Comparison of ENCODE assay signal across 9 cellular contexts in the genomic region with DNA sequence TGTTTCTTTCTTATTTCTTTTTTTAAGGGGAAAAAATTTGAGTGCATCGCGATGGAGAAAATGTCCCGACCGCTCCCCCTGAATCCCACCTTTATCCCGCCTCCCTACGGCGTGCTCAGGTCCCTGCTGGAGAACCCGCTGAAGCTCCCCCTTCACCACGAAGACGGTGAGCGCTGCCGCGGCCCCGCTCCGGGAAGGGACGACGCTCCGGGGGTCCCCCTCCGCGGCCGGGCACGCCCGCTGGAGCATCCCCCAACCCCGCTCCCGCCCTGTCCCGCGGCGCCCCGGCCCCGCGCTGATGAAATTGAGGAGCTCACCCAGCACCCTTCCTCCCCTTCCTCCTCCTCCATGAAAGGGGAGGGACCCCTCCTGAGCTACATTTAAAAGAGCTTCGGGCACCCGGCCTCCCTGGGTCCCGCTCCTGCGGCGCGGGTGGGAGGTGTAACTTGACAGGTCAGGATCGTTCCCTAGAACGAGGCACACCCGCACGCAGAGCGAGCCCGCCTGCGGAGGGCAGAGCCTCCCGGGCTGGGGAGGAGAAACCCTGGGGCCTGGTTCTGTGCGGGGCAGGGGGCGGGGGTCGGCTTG. TPM values are rescaled to one million over a fixed set of nuclear protein-coding genes. Genes with fewer than 3 reads are reported as not detected.
A peak's percentile ranks its signal among the peaks of the same experiment; 100 is the strongest.
DNase-seq lines count a peak whose midpoint lies in the region; ATAC-seq and TF ChIP-seq lines count a peak whose summit lies in the region.
"Had no signal": no experiment of that assay in that cellular context is flagged by ENCODE, and none has a peak within 500 bp of the region (broad histone marks: within the 10 kb centered on the region; RNA-seq: fewer than 3 reads in every experiment).

No MANE protein-coding gene starts in this region.

- peaks cover 43% of the 10 kb centered on the region for H3K27me3 ChIP-seq in trophoblast cell (ENCODE audit: insufficient read depth, low read length)

- POLR2A ChIA-PET in HEK293 (lab: Yijun Ruan, JAX), result interaction anchor here (2.5 kb wide), 1 partner anchor 28 kb away, joined by 11 read pairs; no protein-coding TSS in a partner anchor

- no peak for TF ChIP-seq CTCF in HEK293 (tag by site-specific recombination; IDR thresholded peaks at IDR 0.05)

- intact Hi-C loops in head of caudate nucleus (cut with DNase I), result loop anchor here (2.0 kb wide), 1 partner anchor 27 kb away; no protein-coding TSS in a partner anchor

- no peak overlapping the region for H3K23ac ChIP-seq in trophoblast cell (ENCODE audit: low read length)

- no peak overlapping the region for H3K27ac ChIP-seq in HEK293 (ENCODE audit: extremely low read depth, low read depth, low read length)
- no peak overlapping the region for H3K27ac ChIP-seq in trophoblast cell (ENCODE audit: low read depth, low read length)

- H3K14ac ChIP-seq in trophoblast cell (ENCODE audit: low read length), result no peak overlapping the region

- peaks cover 0 to 2% of the 10 kb centered on the region in 2 donors for H3K9me3 Mint-ChIP-seq in activated T-cell treated with anti-CD3 and anti-CD28 coated beads, Interleukin-2, amount 50 U/mL, for 72 hours

- H4K91ac ChIP-seq in trophoblast cell (ENCODE audit: low read depth, low read length), result no peak overlapping the region

- DNase-seq in activated T-cell treated with anti-CD3 and anti-CD28 coated beads, Interleukin-2, amount 50 U/mL, for 72 hours, result peak; percentile 15 to 29
- DNase-seq in head of caudate nucleus (peak in 40 of 42 donors; percentile 36 to 79 (median 58)), trophoblast cell (no peak), HT-29 (ENCODE audit: low spot score) (no peak)

- H3K4me3 ChIP-seq in HEK293 (ENCODE audit: low read depth, low read length) (no peak overlapping the region), trophoblast cell (ENCODE audit: low read depth, low read length) (no peak overlapping the region)

- H3K79me2 ChIP-seq in trophoblast cell (ENCODE audit: control insufficient read depth, insufficient read depth, low read length, poor library complexity), result no peaks in the 10 kb centered on the region

- H3K4me2 ChIP-seq in trophoblast cell (ENCODE audit: low read length), result peak overlapping the region; percentile 38

- CTCF ChIA-PET in HEK293 (lab: Yijun Ruan, JAX), result interaction anchor here (0.6 to 1.7 kb wide), 4 partner anchors 27 to 1430 kb away, joined by 3 to 6 read pairs (median 4); no protein-coding TSS in a partner anchor

- no peak overlapping the region for H2BK5ac ChIP-seq in trophoblast cell (ENCODE audit: low read depth, low read length, poor library complexity)

- H3K4me1 ChIP-seq in HEK293 (ENCODE audit: control insufficient read depth, insufficient read depth, low read length) (peaks cover 3% of the 10 kb centered on the region), trophoblast cell (ENCODE audit: control insufficient read depth in 1 of 2, insufficient read depth in 2 of 2, low read length in 2 of 2) (peaks cover 6 to 7% of the 10 kb centered on the region in 2 experiments)

- no CpG with 5 or more reads among the region's 48 CpGs for WGBS in trophoblast cell (ENCODE audit: extremely low coverage, insufficient coverage, insufficient read length)

- H4K12ac ChIP-seq in trophoblast cell (ENCODE audit: low read depth, low read length), result no peak overlapping the region

- H3K36me3 Mint-ChIP-seq in activated T-cell treated with anti-CD3 and anti-CD28 coated beads, Interleukin-2, amount 50 U/mL, for 72 hours (ENCODE audit: insufficient read depth in 2 of 2), result no peaks in the 10 kb centered on the region

- H2BK120ac ChIP-seq in trophoblast cell (ENCODE audit: insufficient read depth, low read length, poor library complexity), result no peak overlapping the region

- peaks cover 14% of the 10 kb centered on the region for H3K4me1 Mint-ChIP-seq in activated T-cell treated with anti-CD3 and anti-CD28 coated beads, Interleukin-2, amount 50 U/mL, for 72 hours (ENCODE audit: low read depth)

- H3K79me1 ChIP-seq in trophoblast cell (ENCODE audit: low read length), result no peaks in the 10 kb centered on the region

- no peak overlapping the region for H3K27ac Mint-ChIP-seq in activated T-cell treated with anti-CD3 and anti-CD28 coated beads, Interleukin-2, amount 50 U/mL, for 72 hours

- H2AFZ ChIP-seq in trophoblast cell (ENCODE audit: insufficient read depth, low read length, poor library complexity), result no peak overlapping the region

- no peak overlapping the region for H4K8ac ChIP-seq in trophoblast cell (ENCODE audit: low read depth, low read length)

- H3K27me3 Mint-ChIP-seq in activated T-cell treated with anti-CD3 and anti-CD28 coated beads, Interleukin-2, amount 50 U/mL, for 72 hours (ENCODE audit: low read depth), result peaks cover 80% of the 10 kb centered on the region

- H3K9me3 ChIP-seq in HEK293 (ENCODE audit: control insufficient read depth, insufficient read depth, low read depth, low read length), result no peaks in the 10 kb centered on the region
- no peaks in the 10 kb centered on the region for H3K9me3 ChIP-seq in trophoblast cell (ENCODE audit: insufficient read depth, low read depth, low read length)

- H3K36me3 ChIP-seq in HEK293 (ENCODE audit: control insufficient read depth in 2 of 2, insufficient read depth in 1 of 2, low read length in 2 of 2) (no peaks in the 10 kb centered on the region), trophoblast cell (ENCODE audit: control insufficient read depth in 1 of 2, insufficient read depth in 2 of 2, low read length in 2 of 2) (no peaks in the 10 kb centered on the region)

- peak overlapping the region; percentile 78 to 79 for H3K4me3 Mint-ChIP-seq in activated T-cell treated with anti-CD3 and anti-CD28 coated beads, Interleukin-2, amount 50 U/mL, for 72 hours

- no peak overlapping the region for H2BK12ac ChIP-seq in trophoblast cell (ENCODE audit: low read length)

- H2AK5ac ChIP-seq in trophoblast cell (ENCODE audit: low read length), result no peak overlapping the region

- no peak overlapping the region for H3K9ac ChIP-seq in trophoblast cell (ENCODE audit: low read length)

- ATAC-seq in activated T-cell treated with anti-CD3 and anti-CD28 coated beads, Interleukin-2, amount 50 U/mL, for 72 hours (replicated peaks in 1 of 2), result peak in 1 of 2 donors; percentile 41
- ATAC-seq in GM18909 (IDR thresholded peaks at IDR 0.05; ENCODE audit: poor library complexity, unreplicated experiment), result no peak
- no peak for ATAC-seq in GM18870 (IDR thresholded peaks at IDR 0.05; ENCODE audit: unreplicated experiment)
- ATAC-seq in HG02678 (IDR thresholded peaks at IDR 0.05; ENCODE audit: unreplicated experiment), result no peak

- no peak overlapping the region for H3K18ac ChIP-seq in trophoblast cell (ENCODE audit: low read length)

- no peak overlapping the region for H3K4ac ChIP-seq in trophoblast cell (ENCODE audit: low read depth, low read length)

TF ChIP-seq in HEK293, 187 proteins besides CTCF, POLR2A, EP300 and RAD21:
- TF ChIP-seq ZNF76 (tag by site-specific recombination; IDR thresholded peaks at IDR 0.05; ENCODE audit: borderline replicate concordance, low read depth), result no peak
- TF ChIP-seq, protein P1, sequence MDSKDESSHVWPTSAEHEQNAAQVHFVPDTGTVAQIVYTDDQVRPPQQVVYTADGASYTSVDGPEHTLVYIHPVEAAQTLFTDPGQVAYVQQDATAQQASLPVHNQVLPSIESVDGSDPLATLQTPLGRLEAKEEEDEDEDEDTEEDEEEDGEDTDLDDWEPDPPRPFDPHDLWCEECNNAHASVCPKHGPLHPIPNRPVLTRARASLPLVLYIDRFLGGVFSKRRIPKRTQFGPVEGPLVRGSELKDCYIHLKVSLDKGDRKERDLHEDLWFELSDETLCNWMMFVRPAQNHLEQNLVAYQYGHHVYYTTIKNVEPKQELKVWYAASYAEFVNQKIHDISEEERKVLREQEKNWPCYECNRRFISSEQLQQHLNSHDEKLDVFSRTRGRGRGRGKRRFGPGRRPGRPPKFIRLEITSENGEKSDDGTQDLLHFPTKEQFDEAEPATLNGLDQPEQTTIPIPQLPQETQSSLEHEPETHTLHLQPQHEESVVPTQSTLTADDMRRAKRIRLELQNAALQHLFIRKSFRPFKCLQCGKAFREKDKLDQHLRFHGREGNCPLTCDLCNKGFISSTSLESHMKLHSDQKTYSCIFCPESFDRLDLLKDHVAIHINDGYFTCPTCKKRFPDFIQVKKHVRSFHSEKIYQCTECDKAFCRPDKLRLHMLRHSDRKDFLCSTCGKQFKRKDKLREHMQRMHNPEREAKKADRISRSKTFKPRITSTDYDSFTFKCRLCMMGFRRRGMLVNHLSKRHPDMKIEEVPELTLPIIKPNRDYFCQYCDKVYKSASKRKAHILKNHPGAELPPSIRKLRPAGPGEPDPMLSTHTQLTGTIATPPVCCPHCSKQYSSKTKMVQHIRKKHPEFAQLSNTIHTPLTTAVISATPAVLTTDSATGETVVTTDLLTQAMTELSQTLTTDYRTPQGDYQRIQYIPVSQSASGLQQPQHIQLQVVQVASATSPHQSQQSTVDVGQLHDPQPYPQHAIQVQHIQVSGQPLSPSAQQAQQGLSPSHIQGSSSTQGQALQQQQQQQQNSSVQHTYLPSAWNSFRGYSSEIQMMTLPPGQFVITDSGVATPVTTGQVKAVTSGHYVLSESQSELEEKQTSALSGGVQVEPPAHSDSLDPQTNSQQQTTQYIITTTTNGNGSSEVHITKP (tag by site-specific recombination; IDR thresholded peaks at IDR 0.05), result 0 out of 2 replicates have a peak, but pooled peaks have one; percentile 9
TF ChIP-seq in HEK293: peak in this region for 1.

RNA-seq across cellular contexts. Expression of gene HLF, which starts 0.8 kb away (rescaled TPM):
- 10 to 100 TPM; 23.9 to 44.3 TPM for total RNA-seq in activated T-cell treated with anti-CD3 and anti-CD28 coated beads, Interleukin-2, amount 50 U/mL, for 72 hours
- 0.01 and 0.03 TPM in 2 replicates for polyA plus RNA-seq in trophoblast cell (2013)
- total RNA-seq in HT-29 (2014; rRNA removed; shearing (Covaris generic)), result 0.05 and 0.08 TPM in 2 replicates
- total RNA-seq: fibroblast of villous mesenchyme had no signal

Comparison
In these comparisons a context has a peak if more than half of its experiments do, and no peak if none do; other contexts are left out.
1. DNase-seq: peak in activated T-cell treated with anti-CD3 and anti-CD28 coated beads, Interleukin-2, amount 50 U/mL, for 72 hours (2 of 2) and head of caudate nucleus (40 of 42); none in trophoblast cell (0 of 2) and HT-29 (single experiment).
2. RNA of gene HLF, which starts 0.8 kb away (total RNA-seq): 23.9 to 44.3 TPM in activated T-cell treated with anti-CD3 and anti-CD28 coated beads, Interleukin-2, amount 50 U/mL, for 72 hours; 0.05 to 0.08 TPM in HT-29; every median in the first group is over 10 times any median in the second.